Comparison of ENCODE assay signal across 2 cellular contexts in the genomic region with DNA sequence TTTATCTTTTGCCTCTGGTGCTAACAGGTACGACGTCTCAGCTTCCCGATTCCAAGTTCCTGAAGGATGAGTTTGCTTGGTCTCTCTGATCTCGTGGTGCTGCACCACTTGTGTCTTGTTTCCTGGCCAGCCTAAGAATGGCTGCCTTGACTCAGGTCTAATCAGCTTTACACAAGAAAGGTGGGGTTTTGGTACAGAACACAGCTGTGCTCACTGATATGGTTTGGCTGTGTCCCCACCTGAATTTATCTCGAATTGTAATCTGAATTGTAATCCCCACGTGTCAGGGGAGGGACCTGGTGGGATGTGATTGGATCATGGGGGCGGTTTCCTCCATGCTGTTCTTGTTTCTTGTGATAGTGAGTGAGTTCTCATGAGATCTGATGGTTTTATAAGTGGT.
TF ChIP-seq lines count a peak whose summit lies in the region.

No MANE protein-coding gene starts in this region.

TF ChIP-seq in IMR-90, 13 proteins besides CTCF, POLR2A, EP300 and RAD21:
- TF ChIP-seq MAFK (IDR thresholded peaks at IDR 0.05; ENCODE audit: low read depth, low read length) (no peak), RFX5 (IDR thresholded peaks at IDR 0.05; ENCODE audit: low read depth, low read length) (no peak), SMC3 (IDR thresholded peaks at IDR 0.05; ENCODE audit: low read depth, low read length) (no peak), MAZ (IDR thresholded peaks at IDR 0.05; ENCODE audit: borderline replicate concordance, low read depth, low read length) (no peak)

TF ChIP-seq in K562, 482 proteins besides CTCF, POLR2A, EP300 and RAD21:
- no peak for TF ChIP-seq YY1 (IDR thresholded peaks at IDR 0.05; ENCODE audit: borderline replicate concordance in 1 of 3, control insufficient read depth in 1 of 3, extremely low read depth in 1 of 3, insufficient read depth in 3 of 3, insufficient read length in 1 of 3, insufficient replicate concordance in 2 of 3, low read depth in 1 of 3, low read length in 2 of 3)
- peak; percentile 55; the same call in 1 of the 2 replicates for TF ChIP-seq CBFA2T2 (conservative IDR thresholded peaks at IDR 0.05)
- no peak for TF ChIP-seq ARNT (IDR thresholded peaks at IDR 0.05)
- TF ChIP-seq CBFA2T3 (IDR thresholded peaks at IDR 0.05) = peak; percentile 78
- TF ChIP-seq, protein P1, sequence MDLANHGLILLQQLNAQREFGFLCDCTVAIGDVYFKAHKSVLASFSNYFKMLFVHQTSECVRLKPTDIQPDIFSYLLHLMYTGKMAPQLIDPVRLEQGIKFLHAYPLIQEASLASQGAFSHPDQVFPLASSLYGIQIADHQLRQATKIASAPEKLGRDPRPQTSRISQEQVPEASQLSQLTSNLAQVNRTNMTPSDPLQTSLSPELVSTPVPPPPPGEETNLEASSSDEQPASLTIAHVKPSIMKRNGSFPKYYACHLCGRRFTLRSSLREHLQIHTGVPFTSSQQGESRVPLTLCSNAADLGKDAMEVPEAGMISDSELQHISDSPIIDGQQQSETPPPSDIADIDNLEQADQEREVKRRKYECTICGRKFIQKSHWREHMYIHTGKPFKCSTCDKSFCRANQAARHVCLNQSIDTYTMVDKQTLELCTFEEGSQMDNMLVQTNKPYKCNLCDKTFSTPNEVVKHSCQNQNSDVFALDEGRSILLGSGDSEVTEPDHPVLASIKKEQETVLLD (IDR thresholded peaks at IDR 0.05) = no peak
- peak; percentile 70 for TF ChIP-seq SOX6 (IDR thresholded peaks at IDR 0.05)
- TF ChIP-seq TRIM24 (IDR thresholded peaks at IDR 0.05) = peak in 1 of 2 experiments; percentile 47; a peak in 2 of 4 replicates
- TF ChIP-seq MTF1 (CRISPR knock-in tag; IDR thresholded peaks at IDR 0.05; ENCODE audit: borderline replicate concordance) = no peak
- TF ChIP-seq, protein P2, sequence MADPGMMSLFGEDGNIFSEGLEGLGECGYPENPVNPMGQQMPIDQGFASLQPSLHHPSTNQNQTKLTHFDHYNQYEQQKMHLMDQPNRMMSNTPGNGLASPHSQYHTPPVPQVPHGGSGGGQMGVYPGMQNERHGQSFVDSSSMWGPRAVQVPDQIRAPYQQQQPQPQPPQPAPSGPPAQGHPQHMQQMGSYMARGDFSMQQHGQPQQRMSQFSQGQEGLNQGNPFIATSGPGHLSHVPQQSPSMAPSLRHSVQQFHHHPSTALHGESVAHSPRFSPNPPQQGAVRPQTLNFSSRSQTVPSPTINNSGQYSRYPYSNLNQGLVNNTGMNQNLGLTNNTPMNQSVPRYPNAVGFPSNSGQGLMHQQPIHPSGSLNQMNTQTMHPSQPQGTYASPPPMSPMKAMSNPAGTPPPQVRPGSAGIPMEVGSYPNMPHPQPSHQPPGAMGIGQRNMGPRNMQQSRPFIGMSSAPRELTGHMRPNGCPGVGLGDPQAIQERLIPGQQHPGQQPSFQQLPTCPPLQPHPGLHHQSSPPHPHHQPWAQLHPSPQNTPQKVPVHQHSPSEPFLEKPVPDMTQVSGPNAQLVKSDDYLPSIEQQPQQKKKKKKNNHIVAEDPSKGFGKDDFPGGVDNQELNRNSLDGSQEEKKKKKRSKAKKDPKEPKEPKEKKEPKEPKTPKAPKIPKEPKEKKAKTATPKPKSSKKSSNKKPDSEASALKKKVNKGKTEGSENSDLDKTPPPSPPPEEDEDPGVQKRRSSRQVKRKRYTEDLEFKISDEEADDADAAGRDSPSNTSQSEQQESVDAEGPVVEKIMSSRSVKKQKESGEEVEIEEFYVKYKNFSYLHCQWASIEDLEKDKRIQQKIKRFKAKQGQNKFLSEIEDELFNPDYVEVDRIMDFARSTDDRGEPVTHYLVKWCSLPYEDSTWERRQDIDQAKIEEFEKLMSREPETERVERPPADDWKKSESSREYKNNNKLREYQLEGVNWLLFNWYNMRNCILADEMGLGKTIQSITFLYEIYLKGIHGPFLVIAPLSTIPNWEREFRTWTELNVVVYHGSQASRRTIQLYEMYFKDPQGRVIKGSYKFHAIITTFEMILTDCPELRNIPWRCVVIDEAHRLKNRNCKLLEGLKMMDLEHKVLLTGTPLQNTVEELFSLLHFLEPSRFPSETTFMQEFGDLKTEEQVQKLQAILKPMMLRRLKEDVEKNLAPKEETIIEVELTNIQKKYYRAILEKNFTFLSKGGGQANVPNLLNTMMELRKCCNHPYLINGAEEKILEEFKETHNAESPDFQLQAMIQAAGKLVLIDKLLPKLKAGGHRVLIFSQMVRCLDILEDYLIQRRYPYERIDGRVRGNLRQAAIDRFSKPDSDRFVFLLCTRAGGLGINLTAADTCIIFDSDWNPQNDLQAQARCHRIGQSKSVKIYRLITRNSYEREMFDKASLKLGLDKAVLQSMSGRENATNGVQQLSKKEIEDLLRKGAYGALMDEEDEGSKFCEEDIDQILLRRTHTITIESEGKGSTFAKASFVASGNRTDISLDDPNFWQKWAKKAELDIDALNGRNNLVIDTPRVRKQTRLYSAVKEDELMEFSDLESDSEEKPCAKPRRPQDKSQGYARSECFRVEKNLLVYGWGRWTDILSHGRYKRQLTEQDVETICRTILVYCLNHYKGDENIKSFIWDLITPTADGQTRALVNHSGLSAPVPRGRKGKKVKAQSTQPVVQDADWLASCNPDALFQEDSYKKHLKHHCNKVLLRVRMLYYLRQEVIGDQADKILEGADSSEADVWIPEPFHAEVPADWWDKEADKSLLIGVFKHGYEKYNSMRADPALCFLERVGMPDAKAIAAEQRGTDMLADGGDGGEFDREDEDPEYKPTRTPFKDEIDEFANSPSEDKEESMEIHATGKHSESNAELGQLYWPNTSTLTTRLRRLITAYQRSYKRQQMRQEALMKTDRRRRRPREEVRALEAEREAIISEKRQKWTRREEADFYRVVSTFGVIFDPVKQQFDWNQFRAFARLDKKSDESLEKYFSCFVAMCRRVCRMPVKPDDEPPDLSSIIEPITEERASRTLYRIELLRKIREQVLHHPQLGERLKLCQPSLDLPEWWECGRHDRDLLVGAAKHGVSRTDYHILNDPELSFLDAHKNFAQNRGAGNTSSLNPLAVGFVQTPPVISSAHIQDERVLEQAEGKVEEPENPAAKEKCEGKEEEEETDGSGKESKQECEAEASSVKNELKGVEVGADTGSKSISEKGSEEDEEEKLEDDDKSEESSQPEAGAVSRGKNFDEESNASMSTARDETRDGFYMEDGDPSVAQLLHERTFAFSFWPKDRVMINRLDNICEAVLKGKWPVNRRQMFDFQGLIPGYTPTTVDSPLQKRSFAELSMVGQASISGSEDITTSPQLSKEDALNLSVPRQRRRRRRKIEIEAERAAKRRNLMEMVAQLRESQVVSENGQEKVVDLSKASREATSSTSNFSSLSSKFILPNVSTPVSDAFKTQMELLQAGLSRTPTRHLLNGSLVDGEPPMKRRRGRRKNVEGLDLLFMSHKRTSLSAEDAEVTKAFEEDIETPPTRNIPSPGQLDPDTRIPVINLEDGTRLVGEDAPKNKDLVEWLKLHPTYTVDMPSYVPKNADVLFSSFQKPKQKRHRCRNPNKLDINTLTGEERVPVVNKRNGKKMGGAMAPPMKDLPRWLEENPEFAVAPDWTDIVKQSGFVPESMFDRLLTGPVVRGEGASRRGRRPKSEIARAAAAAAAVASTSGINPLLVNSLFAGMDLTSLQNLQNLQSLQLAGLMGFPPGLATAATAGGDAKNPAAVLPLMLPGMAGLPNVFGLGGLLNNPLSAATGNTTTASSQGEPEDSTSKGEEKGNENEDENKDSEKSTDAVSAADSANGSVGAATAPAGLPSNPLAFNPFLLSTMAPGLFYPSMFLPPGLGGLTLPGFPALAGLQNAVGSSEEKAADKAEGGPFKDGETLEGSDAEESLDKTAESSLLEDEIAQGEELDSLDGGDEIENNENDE (IDR thresholded peaks at IDR 0.05; ENCODE audit: low read depth, low read length) = no peak
- TF ChIP-seq ARID1B (IDR thresholded peaks at IDR 0.05) = peak; percentile 66
- no peak for TF ChIP-seq RHOXF2B (CRISPR knock-in tag; conservative IDR thresholded peaks at IDR 0.05)
- peak; percentile 36; the same call in 1 of the 2 replicates for TF ChIP-seq NCOR1 (IDR thresholded peaks at IDR 0.05)
- 0 out of 2 replicates have a peak, but pooled peaks have one; percentile 29 for TF ChIP-seq DPF2 (IDR thresholded peaks at IDR 0.05)
- peak; percentile 58 for TF ChIP-seq TEAD4 (IDR thresholded peaks at IDR 0.05; ENCODE audit: low read length)
- TF ChIP-seq TEAD4 (CRISPR knock-in tag; IDR thresholded peaks at IDR 0.05; ENCODE audit: borderline replicate concordance) = no peak
- TF ChIP-seq TAL1 (IDR thresholded peaks at IDR 0.05) = peak; percentile 76
- TF ChIP-seq PTRF (tag; IDR thresholded peaks at IDR 0.05) = no peak
